Comparison of ENCODE assay signal across 16 cellular contexts in the genomic region with DNA sequence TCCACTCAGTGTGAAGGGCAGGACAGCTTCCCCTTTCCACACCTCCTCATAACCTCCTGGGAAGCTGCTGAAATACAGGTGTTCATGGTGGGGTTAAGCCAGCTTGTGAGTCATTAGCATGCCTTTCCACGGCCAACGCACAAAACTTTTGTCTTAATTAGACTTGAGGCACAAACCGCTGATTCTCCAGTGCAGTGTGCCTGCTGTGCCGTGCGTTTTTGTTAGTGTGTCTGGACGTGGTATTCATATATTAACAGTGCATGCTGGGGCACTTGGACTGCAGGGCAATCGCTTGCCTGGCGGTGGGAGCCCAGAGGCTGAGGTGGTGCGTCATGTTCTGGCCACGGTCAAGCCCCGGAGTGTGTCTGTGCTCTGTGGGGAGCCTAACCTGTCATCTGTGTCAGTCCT.
DNase-seq lines count a peak whose midpoint lies in the region; ATAC-seq, FAIRE-seq and TF ChIP-seq lines count a peak whose summit lies in the region.
"Had no signal": no experiment of that assay in that cellular context is flagged by ENCODE, and none has a peak within 500 bp of the region (broad histone marks: within the 10 kb centered on the region; RNA-seq: fewer than 3 reads in every experiment).

No MANE protein-coding gene starts in this region.

- H3K4me3 Mint-ChIP-seq in endodermal cell (no peak overlapping the region), nephron (no peak overlapping the region)
- no peak overlapping the region for H3K4me3 Mint-ChIP-seq in activated CD8-positive, alpha-beta T cell treated with anti-CD3 and anti-CD28 coated beads, Interleukin-2, amount 10 ng/mL, durations not matched to agents 7 days and 5 days
- H3K4me3 Mint-ChIP-seq in activated naive CD4-positive, alpha-beta T cell treated with anti-CD3 and anti-CD28 coated beads, Interleukin-2, amount 10 ng/mL, durations not matched to agents 7 days and 5 days = no peak overlapping the region
- H3K4me3 Mint-ChIP-seq: activated B cell treated with CpG ODN at 0.5 μM for 24 hours; activated naive CD8-positive, alpha-beta T cell treated with anti-CD3 and anti-CD28 coated beads for 36 hours; nephron progenitor cell had no signal

- no peaks in the 10 kb centered on the region for H3K4me1 Mint-ChIP-seq in endodermal cell
- H3K4me1 Mint-ChIP-seq in nephron = peaks cover 61% of the 10 kb centered on the region
- H3K4me1 Mint-ChIP-seq in activated CD8-positive, alpha-beta T cell treated with anti-CD3 and anti-CD28 coated beads, Interleukin-2, amount 10 ng/mL, durations not matched to agents 7 days and 5 days (ENCODE audit: low read depth) = no peaks in the 10 kb centered on the region
- no peaks in the 10 kb centered on the region for H3K4me1 Mint-ChIP-seq in activated naive CD4-positive, alpha-beta T cell treated with anti-CD3 and anti-CD28 coated beads, Interleukin-2, amount 10 ng/mL, durations not matched to agents 7 days and 5 days
- H3K4me1 Mint-ChIP-seq: activated B cell treated with CpG ODN at 0.5 μM for 24 hours had no signal

- H3K4me1 ChIP-seq in endodermal cell (ENCODE audit: control insufficient read depth, insufficient read depth, low read length) = no peaks in the 10 kb centered on the region

- H3K27ac ChIP-seq in endodermal cell (ENCODE audit: low read depth, low read length) = peak overlapping the region; percentile 20
- H3K27ac ChIP-seq: SK-N-MC had no signal

- CTCF ChIA-PET in activated CD8-positive, alpha-beta T cell treated with anti-CD3 and anti-CD28 coated beads, Interleukin-2, amount 10 ng/mL, durations not matched to agents 7 days and 5 days (lab: Charles Lee) = no interaction called here
- CTCF ChIA-PET in activated naive CD4-positive, alpha-beta T cell treated with anti-CD3 and anti-CD28 coated beads, Interleukin-2, amount 10 ng/mL, durations not matched to agents 7 days and 5 days (lab: Charles Lee) = no interaction called here

- ATAC-seq in Right ventricle myocardium superior (ENCODE audit: poor library complexity) = peak; percentile 22
- ATAC-seq in HG02623 (IDR thresholded peaks at IDR 0.05; ENCODE audit: unreplicated experiment) = no peak
- ATAC-seq in activated CD8-positive, alpha-beta T cell treated with anti-CD3 and anti-CD28 coated beads, Interleukin-2, amount 10 ng/mL, durations not matched to agents 7 days and 5 days = no peak

- intact Hi-C loops in Right ventricle myocardium superior (cut with DNase I) = loop anchor here (10.0 kb wide), 1 partner anchor 210 kb away; no protein-coding TSS in a partner anchor
- intact Hi-C loops in cardiac septum (cut with DNase I) = loop anchor here (5.0 to 10.0 kb wide), 2 partner anchors 100 to 227 kb away; no protein-coding TSS in a partner anchor

- H3K27me3 Mint-ChIP-seq in endodermal cell (ENCODE audit: insufficient read depth) = no peaks in the 10 kb centered on the region
- peaks cover 30% of the 10 kb centered on the region for H3K27me3 Mint-ChIP-seq in nephron (ENCODE audit: low read depth)
- peaks cover under 1% of the 10 kb centered on the region for H3K27me3 Mint-ChIP-seq in activated CD8-positive, alpha-beta T cell treated with anti-CD3 and anti-CD28 coated beads, Interleukin-2, amount 10 ng/mL, durations not matched to agents 7 days and 5 days (ENCODE audit: low read depth)
- H3K27me3 Mint-ChIP-seq in activated naive CD4-positive, alpha-beta T cell treated with anti-CD3 and anti-CD28 coated beads, Interleukin-2, amount 10 ng/mL, durations not matched to agents 7 days and 5 days = peaks cover 37% of the 10 kb centered on the region
- H3K27me3 Mint-ChIP-seq: activated B cell treated with CpG ODN at 0.5 μM for 24 hours; activated naive CD8-positive, alpha-beta T cell treated with anti-CD3 and anti-CD28 coated beads for 36 hours had no signal

- H3K9me3 Mint-ChIP-seq in endodermal cell (no peaks in the 10 kb centered on the region), nephron (no peaks in the 10 kb centered on the region)
- H3K9me3 Mint-ChIP-seq in activated CD8-positive, alpha-beta T cell treated with anti-CD3 and anti-CD28 coated beads, Interleukin-2, amount 10 ng/mL, durations not matched to agents 7 days and 5 days (ENCODE audit: insufficient read depth) = no peaks in the 10 kb centered on the region
- no peaks in the 10 kb centered on the region for H3K9me3 Mint-ChIP-seq in activated naive CD4-positive, alpha-beta T cell treated with anti-CD3 and anti-CD28 coated beads, Interleukin-2, amount 10 ng/mL, durations not matched to agents 7 days and 5 days
- H3K9me3 Mint-ChIP-seq: activated B cell treated with CpG ODN at 0.5 μM for 24 hours; activated naive CD8-positive, alpha-beta T cell treated with anti-CD3 and anti-CD28 coated beads for 36 hours; nephron progenitor cell had no signal

- no peak for TF ChIP-seq CTCF in endodermal cell (conservative IDR thresholded peaks at IDR 0.05)
- no peak for TF ChIP-seq CTCF in nephron (IDR thresholded peaks at IDR 0.05; ENCODE audit: unreplicated experiment in 3 of 3)

- no peaks in the 10 kb centered on the region for H3K27me3 ChIP-seq in endodermal cell (ENCODE audit: control insufficient read depth, insufficient read depth, low read length, poor library complexity, severe bottlenecking)

- H3K27ac Mint-ChIP-seq in endodermal cell (no peak overlapping the region), nephron (peak overlapping the region; percentile 28 to 65 (median 49))
- H3K27ac Mint-ChIP-seq in activated CD8-positive, alpha-beta T cell treated with anti-CD3 and anti-CD28 coated beads, Interleukin-2, amount 10 ng/mL, durations not matched to agents 7 days and 5 days = no peak overlapping the region
- no peak overlapping the region for H3K27ac Mint-ChIP-seq in activated naive CD4-positive, alpha-beta T cell treated with anti-CD3 and anti-CD28 coated beads, Interleukin-2, amount 10 ng/mL, durations not matched to agents 7 days and 5 days
- H3K27ac Mint-ChIP-seq: activated B cell treated with CpG ODN at 0.5 μM for 24 hours; activated naive CD8-positive, alpha-beta T cell treated with anti-CD3 and anti-CD28 coated beads for 36 hours; nephron progenitor cell had no signal

- no peak overlapping the region for H3K4me3 ChIP-seq in endodermal cell (ENCODE audit: low read length)
- H3K4me3 ChIP-seq: SK-N-MC had no signal

- FAIRE-seq in GM19239 (lab: Jason Lieb, UNC) = no peak

- no peak overlapping the region for H3K9ac ChIP-seq in endodermal cell (ENCODE audit: extremely low read depth, low read length, poor library complexity, severe bottlenecking)

- H3K36me3 Mint-ChIP-seq in endodermal cell (ENCODE audit: low read depth) (no peaks in the 10 kb centered on the region), nephron (ENCODE audit: low read depth) (no peaks in the 10 kb centered on the region)
- H3K36me3 Mint-ChIP-seq in activated CD8-positive, alpha-beta T cell treated with anti-CD3 and anti-CD28 coated beads, Interleukin-2, amount 10 ng/mL, durations not matched to agents 7 days and 5 days (ENCODE audit: low read depth) = no peaks in the 10 kb centered on the region
- H3K36me3 Mint-ChIP-seq in activated naive CD4-positive, alpha-beta T cell treated with anti-CD3 and anti-CD28 coated beads, Interleukin-2, amount 10 ng/mL, durations not matched to agents 7 days and 5 days = no peaks in the 10 kb centered on the region
- H3K36me3 Mint-ChIP-seq: activated naive CD8-positive, alpha-beta T cell treated with anti-CD3 and anti-CD28 coated beads for 36 hours had no signal

- no peaks in the 10 kb centered on the region for H3K9me3 ChIP-seq in endodermal cell (ENCODE audit: control insufficient read depth, low read length)

- no peaks in the 10 kb centered on the region for H3K36me3 ChIP-seq in endodermal cell (ENCODE audit: control insufficient read depth, insufficient read depth, low read length)

- 91 to 94% methylated on average over 10 to 11 of the region's 11 CpGs for WGBS in endodermal cell (ENCODE audit: insufficient coverage in 1 of 2, insufficient read length in 1 of 2), 2 experiments

- POLR2A ChIA-PET in activated CD8-positive, alpha-beta T cell treated with anti-CD3 and anti-CD28 coated beads, Interleukin-2, amount 10 ng/mL, durations not matched to agents 7 days and 5 days (lab: Charles Lee) = no interaction called here

- DNase-seq in Right ventricle myocardium superior (peak; percentile 45), cardiac septum (ENCODE audit: low spot score) (no peak), endodermal cell (no peak), GM19239 (ENCODE audit: insufficient read length, low spot score) (no peak)
- no peak for DNase-seq in activated CD8-positive, alpha-beta T cell treated with anti-CD3 and anti-CD28 coated beads, Interleukin-2, amount 10 ng/mL, durations not matched to agents 7 days and 5 days
- DNase-seq in activated naive CD4-positive, alpha-beta T cell treated with anti-CD3 and anti-CD28 coated beads, Interleukin-2, amount 10 ng/mL, durations not matched to agents 7 days and 5 days = no peak
- DNase-seq: activated B cell treated with CpG ODN at 0.5 μM for 24 hours; activated CD8-positive, alpha-beta memory T cell treated with anti-CD3 and anti-CD28 coated beads, Interleukin-2, amount 50 U/mL, for 48 hours; activated naive CD8-positive, alpha-beta T cell treated with anti-CD3 and anti-CD28 coated beads for 36 hours; NCI-H1930; NCI-H82; nephron progenitor cell; stimulated activated CD4-positive, alpha-beta T cell treated with anti-CD3 and anti-CD28 coated beads, Interleukin-15, amount 100 ng/mL, for 24 hours had no signal

Comparison
In these comparisons a context has a peak if more than half of its experiments do, and no peak if none do; other contexts are left out.
1. H3K27ac Mint-ChIP-seq: peak in nephron (3 of 3); none in endodermal cell (single experiment), activated CD8-positive, alpha-beta T cell treated with anti-CD3 and anti-CD28 coated beads, Interleukin-2, amount 10 ng/mL, durations not matched to agents 7 days and 5 days (single experiment) and activated naive CD4-positive, alpha-beta T cell treated with anti-CD3 and anti-CD28 coated beads, Interleukin-2, amount 10 ng/mL, durations not matched to agents 7 days and 5 days (single experiment).